29 cellular contexts compared by ENCODE assay signal in genomic region chr5:39606592-39606990, GRCh38.
"Had no signal": no experiment of that assay in that cellular context is flagged by ENCODE, and none has a peak within 500 bp of the region (broad histone marks: within the 10 kb centered on the region; RNA-seq: fewer than 3 reads in every experiment).

No MANE protein-coding gene starts in this region.

- DNase-seq: dermis blood vessel endothelial cell; effector memory CD4-positive, alpha-beta T cell; foreskin keratinocyte; heart left ventricle; left cardiac atrium; left lung; mesendoderm; midbrain; naive thymus-derived CD4-positive, alpha-beta T cell; nephron progenitor cell; nucleus accumbens; pancreas; right lobe of liver; stimulated activated CD4-positive, alpha-beta T cell treated with anti-CD3 and anti-CD28 coated beads, Interleukin-12 subunit alpha, Interleukin-12 subunit beta, amount 100 ng/mL, for 4 hours; stimulated activated CD4-positive, alpha-beta T cell treated with anti-CD3 and anti-CD28 coated beads, Interleukin-1b, Interleukin-23, amount 100 ng/mL, for 48 hours; stimulated activated CD4-positive, alpha-beta T cell treated with anti-CD3 and anti-CD28 coated beads, Interleukin-4, amount 100 ng/mL, for 1 hour; stimulated activated CD8-positive, alpha-beta memory T cell treated with anti-CD3 and anti-CD28 coated beads, Interleukin-4, amount 100 ng/mL, for 48 hours; stimulated activated naive CD4-positive, alpha-beta T cell; stimulated activated naive CD8-positive, alpha-beta T cell treated with anti-CD3 and anti-CD28 coated beads, Interleukin-15, amount 100 ng/mL, for 72 hours; thyroid gland; trophoblast cell had no signal

- H3K4me3 Mint-ChIP-seq: naive thymus-derived CD4-positive, alpha-beta T cell; nephron progenitor cell; stimulated activated naive CD8-positive, alpha-beta T cell treated with anti-CD3 and anti-CD28 coated beads, Interleukin-15, amount 100 ng/mL, for 72 hours had no signal

- H3K27ac ChIP-seq: coronary artery, esophagus muscularis mucosa, foreskin keratinocyte, gastroesophageal sphincter, heart left ventricle, hepatocyte, left lung, pancreas, right lobe of liver, suprapubic skin, thyroid gland, vagina had no signal

- H3K27me3 ChIP-seq: esophagus muscularis mucosa, foreskin keratinocyte, gastroesophageal sphincter, heart left ventricle, hepatocyte, left lung, pancreas, right lobe of liver, suprapubic skin, thyroid gland, vagina had no signal

- H3K36me3 Mint-ChIP-seq: naive thymus-derived CD4-positive, alpha-beta T cell had no signal

- H3K36me3 ChIP-seq: esophagus muscularis mucosa, gastroesophageal sphincter, heart left ventricle, left lung, pancreas, right lobe of liver, suprapubic skin, thyroid gland, vagina had no signal

- H3K9me3 Mint-ChIP-seq: nephron progenitor cell; stimulated activated naive CD8-positive, alpha-beta T cell treated with anti-CD3 and anti-CD28 coated beads, Interleukin-15, amount 100 ng/mL, for 72 hours had no signal

- H3K27ac Mint-ChIP-seq: naive thymus-derived CD4-positive, alpha-beta T cell; nephron progenitor cell; progenitor cell of endocrine pancreas had no signal

- H2AFZ ChIP-seq: hepatocyte had no signal

- H3K4me2 ChIP-seq: hepatocyte, smooth muscle cell had no signal

- H3K4me3 ChIP-seq: coronary artery, esophagus muscularis mucosa, gastroesophageal sphincter, heart left ventricle, hepatocyte, left lung, pancreas, right lobe of liver, smooth muscle cell, suprapubic skin, thyroid gland, vagina had no signal

- H3K27me3 Mint-ChIP-seq: progenitor cell of endocrine pancreas; stimulated activated naive CD8-positive, alpha-beta T cell treated with anti-CD3 and anti-CD28 coated beads, Interleukin-15, amount 100 ng/mL, for 72 hours had no signal

- H3K4me1 Mint-ChIP-seq: naive thymus-derived CD4-positive, alpha-beta T cell; nephron progenitor cell; stimulated activated naive CD8-positive, alpha-beta T cell treated with anti-CD3 and anti-CD28 coated beads, Interleukin-15, amount 100 ng/mL, for 72 hours had no signal

- H3K9me3 ChIP-seq: esophagus muscularis mucosa, gastroesophageal sphincter, heart left ventricle, left lung, pancreas, right lobe of liver, suprapubic skin, thyroid gland, vagina had no signal

- H3K4me1 ChIP-seq: esophagus muscularis mucosa, foreskin keratinocyte, gastroesophageal sphincter, heart left ventricle, left lung, right lobe of liver, suprapubic skin, thyroid gland, vagina had no signal

- H3K79me2 ChIP-seq: hepatocyte had no signal
